In genomic region chr1:228697209-228698016, GRCh38 we compare ENCODE assay signal across 9 cellular contexts. TPM values are rescaled to one million over a fixed set of nuclear protein-coding genes. Genes with fewer than 3 reads are reported as not detected.
DNase-seq lines count a peak whose midpoint lies in the region; ATAC-seq and TF ChIP-seq lines count a peak whose summit lies in the region.
"Had no signal": no experiment of that assay in that cellular context is flagged by ENCODE, and none has a peak within 500 bp of the region (broad histone marks: within the 10 kb centered on the region; RNA-seq: fewer than 3 reads in every experiment).

No MANE protein-coding gene starts in this region.

- H2BK12ac ChIP-seq in H9 (ENCODE audit: insufficient read length, low read depth, low read length), result no peak overlapping the region

- H3K27ac ChIP-seq in H9 (ENCODE audit: insufficient read length, low read depth, low read length) (no peak overlapping the region), gastrocnemius medialis (no peak overlapping the region)

- no peaks in the 10 kb centered on the region for H3K23me2 ChIP-seq in H9 (ENCODE audit: insufficient read length, low read depth, low read length, poor library complexity, severe bottlenecking)

- H4K8ac ChIP-seq in H9 (replicated peaks; ENCODE audit: insufficient read length, low read depth, low read length), result no peak overlapping the region

- no peak overlapping the region for H3T11ph ChIP-seq in H9 (ENCODE audit: low read length)

- H3K9me3 Mint-ChIP-seq in H9, result no peaks in the 10 kb centered on the region; a peak in 1 of 5 replicates
- H3K9me3 Mint-ChIP-seq in stimulated activated memory B cell treated with anti-CD40 and anti-IgM and Interleukin-4, amounts not matched to agents 10 μg/mL and 1 μg/mL and 100 μg/mL, for 72 hours, result peaks cover 2% of the 10 kb centered on the region

- no peaks in the 10 kb centered on the region for H4K20me1 ChIP-seq in H9 (ENCODE audit: control insufficient read depth, insufficient read depth, insufficient read length)

- H2AK5ac ChIP-seq in H9 (ENCODE audit: insufficient read length, low read length), result no peak overlapping the region

- DNase-seq in H9 (no peak), NOMO-1 treated with DMSO at 0.1 percent for 48 hours (lab: John Stamatoyannopoulos, UW; ENCODE audit: unreplicated experiment) (peak; percentile 81), fibroblast of the conjunctiva (ENCODE audit: low read depth) (peak; percentile 80), gastrocnemius medialis (peak; percentile 39 to 64), NCI-H524 treated with DMSO at 0.1 percent for 48 hours (lab: John Stamatoyannopoulos, UW) (no peak)

- H2BK5ac ChIP-seq in H9 (ENCODE audit: insufficient read length, low read length), result no peak overlapping the region

- no peaks in the 10 kb centered on the region for H3K79me2 ChIP-seq in H9 (ENCODE audit: insufficient read depth, low read length)

- no peak overlapping the region for H3K4me2 ChIP-seq in H9 (ENCODE audit: insufficient read depth, insufficient read length, low read length)

- no peak overlapping the region for H2BK120ac ChIP-seq in H9 (ENCODE audit: low read depth, low read length, poor library complexity, severe bottlenecking)

- TF ChIP-seq POLR2A in gastrocnemius medialis (IDR thresholded peaks at IDR 0.05) (no peak), GM18505 (IDR thresholded peaks at IDR 0.05; ENCODE audit: borderline replicate concordance, extremely low read depth, insufficient read depth, insufficient read length) (no peak)

- no peaks in the 10 kb centered on the region for H3K27me3 Mint-ChIP-seq in H9 (ENCODE audit: low read depth)
- peaks cover 49% of the 10 kb centered on the region for H3K27me3 Mint-ChIP-seq in stimulated activated memory B cell treated with anti-CD40 and anti-IgM and Interleukin-4, amounts not matched to agents 10 μg/mL and 1 μg/mL and 100 μg/mL, for 72 hours

- H2AFZ ChIP-seq in H9 (ENCODE audit: low read length), result peak overlapping the region; percentile 2

- H3K36me3 ChIP-seq in gastrocnemius medialis, result no peaks in the 10 kb centered on the region

- H3K56ac ChIP-seq in H9 (ENCODE audit: insufficient read length, low read depth, low read length), result no peak overlapping the region

- H3K36me3 Mint-ChIP-seq in H9 (ENCODE audit: insufficient read depth in 1 of 3, low read depth in 3 of 3), result no peaks in the 10 kb centered on the region
- H3K36me3 Mint-ChIP-seq in stimulated activated memory B cell treated with anti-CD40 and anti-IgM and Interleukin-4, amounts not matched to agents 10 μg/mL and 1 μg/mL and 100 μg/mL, for 72 hours, result no peaks in the 10 kb centered on the region

- no peak overlapping the region for H2BK15ac ChIP-seq in H9 (ENCODE audit: low read depth, low read length)

- H3K27me3 ChIP-seq in H9 (ENCODE audit: insufficient read depth, low read length) (no peaks in the 10 kb centered on the region), gastrocnemius medialis (no peaks in the 10 kb centered on the region)

- no peak overlapping the region for H3K4me3 Mint-ChIP-seq in H9
- no peak overlapping the region for H3K4me3 Mint-ChIP-seq in stimulated activated memory B cell treated with anti-CD40 and anti-IgM and Interleukin-4, amounts not matched to agents 10 μg/mL and 1 μg/mL and 100 μg/mL, for 72 hours
- H3K4me3 Mint-ChIP-seq: memory B cell had no signal

- H2BK20ac ChIP-seq in H9 (ENCODE audit: low read depth, low read length, poor library complexity, severe bottlenecking), result no peak overlapping the region

- no peak overlapping the region for H3K9ac ChIP-seq in H9 (ENCODE audit: extremely low read depth, insufficient read length, low read length)

- no peak overlapping the region for H3K18ac ChIP-seq in H9 (ENCODE audit: insufficient read length, low read depth, low read length)

- H3K9me3 ChIP-seq in H9 (ENCODE audit: control insufficient read depth, low read depth, low read length) (no peaks in the 10 kb centered on the region), gastrocnemius medialis (no peaks in the 10 kb centered on the region)

- no peak overlapping the region for H3K4ac ChIP-seq in H9 (ENCODE audit: low read depth, low read length)

- peaks cover 7 to 9% of the 10 kb centered on the region in 2 experiments for H3K4me1 Mint-ChIP-seq in H9
- H3K4me1 Mint-ChIP-seq in stimulated activated memory B cell treated with anti-CD40 and anti-IgM and Interleukin-4, amounts not matched to agents 10 μg/mL and 1 μg/mL and 100 μg/mL, for 72 hours, result peaks cover 5% of the 10 kb centered on the region
- H3K4me1 Mint-ChIP-seq: memory B cell had no signal

- WGBS in H9 (ENCODE audit: extremely low coverage, insufficient read length, low lambda C conversion rate), result no CpG with 5 or more reads among the region's 6 CpGs

- TF ChIP-seq CTCF in H9 (conservative IDR thresholded peaks at IDR 0.05) (no peak), gastrocnemius medialis (IDR thresholded peaks at IDR 0.05 in 4 of 5, conservative IDR thresholded peaks at IDR 0.05 in 1 of 5) (no peak)

- H3K4me1 ChIP-seq in H9 (ENCODE audit: insufficient read depth, low read length) (peaks cover 8% of the 10 kb centered on the region; the same call in 1 of the 2 replicates), gastrocnemius medialis (no peaks in the 10 kb centered on the region)

- in situ Hi-C loops in gastrocnemius medialis (cut with MboI; ENCODE audit: low sequenced_read_pairs in 4 of 4), result no loop called here

- H4K91ac ChIP-seq in H9 (ENCODE audit: insufficient read length, low read depth, low read length), result no peak overlapping the region

- no peak overlapping the region for H3K23ac ChIP-seq in H9 (ENCODE audit: insufficient read length, low read depth, low read length)

- ATAC-seq in gastrocnemius medialis (peak; percentile 65 to 73), GM18868 (IDR thresholded peaks at IDR 0.05; ENCODE audit: unreplicated experiment) (no peak), GM18505 (IDR thresholded peaks at IDR 0.05; ENCODE audit: unreplicated experiment) (no peak)
- ATAC-seq in stimulated activated memory B cell treated with anti-CD40 and anti-IgM and Interleukin-4, amounts not matched to agents 10 μg/mL and 1 μg/mL and 100 μg/mL, for 72 hours, result no peak

- 0 out of 7 replicates have a peak overlapping the region, but pooled peaks of 1 of the 3 experiments have one; percentile 68 for H3K27ac Mint-ChIP-seq in H9
- no peak overlapping the region for H3K27ac Mint-ChIP-seq in stimulated activated memory B cell treated with anti-CD40 and anti-IgM and Interleukin-4, amounts not matched to agents 10 μg/mL and 1 μg/mL and 100 μg/mL, for 72 hours
- H3K27ac Mint-ChIP-seq: memory B cell had no signal

- no peak overlapping the region for H4K5ac ChIP-seq in H9 (ENCODE audit: insufficient read length, low read depth, low read length)

- H3K14ac ChIP-seq in H9 (ENCODE audit: insufficient read depth, low read length), result no peak overlapping the region

- intact Hi-C loops in gastrocnemius medialis (cut with DNase I; ENCODE audit: low total_unique reads), result no loop called here

- H3K79me1 ChIP-seq in H9 (ENCODE audit: insufficient read depth, low read depth, low read length, poor library complexity, severe bottlenecking), result no peaks in the 10 kb centered on the region

- H3K4me3 ChIP-seq in gastrocnemius medialis, result no peak overlapping the region

RNA-seq across cellular contexts. Expression of gene RHOU, which starts 37.9 kb away (rescaled TPM):
- total RNA-seq in H9 (2021), result 3.9 and 4.2 TPM in 2 replicates
- total RNA-seq in gastrocnemius medialis, result 10 to 100 TPM; 11.8 to 65.2 (median 47.4) TPM

Comparison
In these comparisons a context has a peak if more than half of its experiments do, and no peak if none do; other contexts are left out.
1. DNase-seq: peak in NOMO-1 treated with DMSO at 0.1 percent for 48 hours (single experiment), fibroblast of the conjunctiva (single experiment) and gastrocnemius medialis (2 of 2); none in H9 (single experiment) and NCI-H524 treated with DMSO at 0.1 percent for 48 hours (single experiment).
2. ATAC-seq: peak in gastrocnemius medialis (2 of 2); none in stimulated activated memory B cell treated with anti-CD40 and anti-IgM and Interleukin-4, amounts not matched to agents 10 μg/mL and 1 μg/mL and 100 μg/mL, for 72 hours (single experiment), GM18868 (single experiment) and GM18505 (single experiment).